23 cellular contexts compared by ENCODE assay signal in genomic region chr6:135072753-135073152, GRCh38. TPM values are rescaled to one million over a fixed set of nuclear protein-coding genes. Genes with fewer than 3 reads are reported as not detected.
A peak's percentile ranks its signal among the peaks of the same experiment; 100 is the strongest.
DNase-seq lines count a peak whose midpoint lies in the region; TF ChIP-seq lines count a peak whose summit lies in the region.
"Had no signal": no experiment of that assay in that cellular context is flagged by ENCODE, and none has a peak within 500 bp of the region (broad histone marks: within the 10 kb centered on the region; RNA-seq: fewer than 3 reads in every experiment).

No MANE protein-coding gene starts in this region.

- H4K20me1 ChIP-seq in mammary epithelial cell (ENCODE audit: insufficient read depth, low read length): no peaks in the 10 kb centered on the region

- no peak overlapping the region for H3K4me2 ChIP-seq in mammary epithelial cell (ENCODE audit: insufficient read depth, low read depth, low read length)
- H3K4me2 ChIP-seq: KMS-11 had no signal

- dilution Hi-C loops in mammary epithelial cell (cut with HindIII; ENCODE audit: low sequenced_read_pairs): no loop called here

- DNase-seq in mammary epithelial cell: no peak
- no peak for DNase-seq in breast epithelium (ENCODE audit: low spot score in 2 of 2)
- DNase-seq in NB4 (ENCODE audit: low read depth): peak; percentile 24
- DNase-seq in kidney tubule cell (ENCODE audit: low spot score): peak; percentile 48
- DNase-seq in NCI-H748 (lab: John Stamatoyannopoulos, UW; ENCODE audit: unreplicated experiment): no peak
- no peak for DNase-seq in ovary
- DNase-seq in Ammon's horn (ENCODE audit: low spot score): no peak
- DNase-seq: 8988T; BE2C; CD4-positive, alpha-beta T cell; COR-L47; DMS79; GOT3; HCEC 1CT; NCI-H1417; NCI-H187 treated with DMSO at 0.1 percent for 48 hours; NCI-H2227 treated with DMSO at 0.1 percent for 48 hours; NCI-H510A; NCI-H748 treated with DMSO at 0.1 percent for 48 hours; Peyer's patch; T-helper 1 cell had no signal

- H3K4me3 ChIP-seq in mammary epithelial cell (replicated peaks in 1 of 3; ENCODE audit: insufficient read depth in 1 of 3, low read depth in 2 of 3, low read length in 3 of 3): no peak overlapping the region
- H3K4me3 ChIP-seq in breast epithelium: no peak overlapping the region
- H3K4me3 ChIP-seq in NB4 (ENCODE audit: low read depth, low read length): no peak overlapping the region
- H3K4me3 ChIP-seq in ovary: no peak overlapping the region
- H3K4me3 ChIP-seq: Peyer's patch had no signal

- H3K4me1 ChIP-seq in mammary epithelial cell (ENCODE audit: insufficient read depth, low read length) (no peaks in the 10 kb centered on the region), breast epithelium (no peaks in the 10 kb centered on the region), ovary (ENCODE audit: insufficient read depth) (no peaks in the 10 kb centered on the region)
- H3K4me1 ChIP-seq: BE2C, Peyer's patch had no signal

- H2AFZ ChIP-seq in mammary epithelial cell (ENCODE audit: low read depth, low read length): peak overlapping the region; percentile 35

- no peaks in the 10 kb centered on the region for H3K9me3 ChIP-seq in mammary epithelial cell (replicated peaks; ENCODE audit: insufficient read depth, low read length)
- H3K9me3 ChIP-seq in breast epithelium: no peaks in the 10 kb centered on the region
- no peaks in the 10 kb centered on the region for H3K9me3 ChIP-seq in ovary
- H3K9me3 ChIP-seq: BE2C, Peyer's patch had no signal

- H3K27me3 ChIP-seq in mammary epithelial cell (ENCODE audit: insufficient read depth, low read length): no peaks in the 10 kb centered on the region
- no peaks in the 10 kb centered on the region for H3K27me3 ChIP-seq in breast epithelium
- no peaks in the 10 kb centered on the region for H3K27me3 ChIP-seq in ovary
- H3K27me3 ChIP-seq: BE2C, Peyer's patch had no signal

- H3K36me3 ChIP-seq in mammary epithelial cell (ENCODE audit: insufficient read depth, low read length) (no peaks in the 10 kb centered on the region), breast epithelium (no peaks in the 10 kb centered on the region), ovary (no peaks in the 10 kb centered on the region)
- H3K36me3 ChIP-seq: BE2C, Peyer's patch had no signal

- no peaks in the 10 kb centered on the region for H3K79me2 ChIP-seq in mammary epithelial cell (ENCODE audit: insufficient read depth, low read length)

- BruUV-seq in mammary epithelial cell (replicated peaks; lab: Mats Ljungman, UMichigan): no TSS peak

- 77% methylated on average over 3 of the region's 3 CpGs for WGBS in mammary epithelial cell (ENCODE audit: low coverage, missing lambda C conversion rate)
- WGBS in ovary, 3 donors: 65 to 73% (median 69%) methylated on average over 3 of the region's 3 CpGs

- intact Hi-C loops in mammary epithelial cell (cut with micrococcal nuclease) (no loop called here), breast epithelium (cut with DNase I; ENCODE audit: low total_unique reads) (no loop called here), ovary (cut with DNase I) (no loop called here)

- TF ChIP-seq POLR2A in breast epithelium (IDR thresholded peaks at IDR 0.05) (no peak), NB4 (IDR thresholded peaks at IDR 0.05; ENCODE audit: extremely low read depth, insufficient read length) (no peak), ovary (IDR thresholded peaks at IDR 0.05) (no peak)

- H3K27ac ChIP-seq in mammary epithelial cell (ENCODE audit: insufficient read depth, low read depth, low read length) (no peak overlapping the region), breast epithelium (no peak overlapping the region), ovary (no peak overlapping the region)
- H3K27ac ChIP-seq: HL-60, KMS-11, Peyer's patch had no signal

- no peak overlapping the region for H3K9ac ChIP-seq in mammary epithelial cell (ENCODE audit: insufficient read depth, low read length)
- H3K9ac ChIP-seq: KMS-11 had no signal

- in situ Hi-C loops in mammary epithelial cell (cut with MboI; ENCODE audit: low sequenced_read_pairs in 2 of 2): no loop called here

- CTCF ChIA-PET in mammary epithelial cell (lab: Charles Lee; ENCODE audit: low non-redundant PET): no interaction called here

- no peak for TF ChIP-seq EP300 in ovary (IDR thresholded peaks at IDR 0.05)

- TF ChIP-seq CTCF in mammary epithelial cell (conservative IDR thresholded peaks at IDR 0.05 in 1 of 2, IDR thresholded peaks at IDR 0.05 in 1 of 2; ENCODE audit: extremely low read depth in 1 of 2, insufficient read depth in 1 of 2, low read depth in 1 of 2, low read length in 2 of 2) (no peak), breast epithelium (IDR thresholded peaks at IDR 0.05) (no peak), NB4 (IDR thresholded peaks at IDR 0.05; ENCODE audit: low read depth, low read length) (no peak), ovary (IDR thresholded peaks at IDR 0.05) (no peak)

RNA-seq across cellular contexts. Expression of gene HBS1L, which starts 18.1 kb away (rescaled TPM):
- total RNA-seq in mammary epithelial cell (10 to 100 TPM; 81.3 to 98.7 TPM), breast epithelium (10 to 100 TPM; 42.0 to 55.5 (median 52.0) TPM), ovary (10 to 100 TPM; 25.4 to 68.1 (median 56.5) TPM)
- polyA plus RNA-seq in mammary epithelial cell (46.6 TPM), ovary (10 to 100 TPM; 29.3 to 42.2 TPM)
- 85.6 TPM for polyA minus RNA-seq in mammary epithelial cell

Comparison
In these comparisons a context has a peak if more than half of its experiments do, and no peak if none do; other contexts are left out.
1. DNase-seq: peak in NB4 (single experiment) and kidney tubule cell (single experiment); none in mammary epithelial cell (single experiment), breast epithelium (0 of 2), NCI-H748 (single experiment), ovary (0 of 5) and Ammon's horn (single experiment).